ENCODE assay signal across 8 cellular contexts in genomic region chr16:56191807-56192643, GRCh38. TPM values are rescaled to one million over a fixed set of nuclear protein-coding genes. Genes with fewer than 3 reads are reported as not detected.
DNase-seq lines count a peak whose midpoint lies in the region; FAIRE-seq and TF ChIP-seq lines count a peak whose summit lies in the region.

No MANE protein-coding gene starts in this region.

- H3K4me1 Mint-ChIP-seq in mesothelial cell of epicardium, result peaks cover 7% of the 10 kb centered on the region

- peaks cover 83% of the 10 kb centered on the region for H3K27me3 Mint-ChIP-seq in mesothelial cell of epicardium (ENCODE audit: low read depth)

- no peak for TF ChIP-seq POLR2A in GM12891 (IDR thresholded peaks at IDR 0.05; ENCODE audit: low read depth, low read length)

- no peaks in the 10 kb centered on the region for H3K4me1 ChIP-seq in urinary bladder (ENCODE audit: insufficient read depth)

- peak; percentile 65 for DNase-seq in activated effector memory CD4-positive, alpha-beta T cell treated with anti-CD3 and anti-CD28 coated beads, Interleukin-2, amount 50 U/mL, for 16 hours
- no peak for DNase-seq in activated effector memory CD4-positive, alpha-beta T cell treated with Interleukin-2 at 50 U/mL for 16 hours
- DNase-seq in brain microvascular endothelial cell (no peak), mesothelial cell of epicardium (ENCODE audit: low spot score in 2 of 2, unreplicated experiment in 2 of 2) (no peak), GM12891 (ENCODE audit: insufficient read length, low spot score) (no peak), GOT3 (lab: John Stamatoyannopoulos, UW) (no peak)
- DNase-seq in NK-92 treated with Interleukin-12 subunit alpha and Interleukin-12 subunit beta, amount 100 ng/mL, for 24 hours (lab: John Stamatoyannopoulos, UW), result no peak

- no peak for FAIRE-seq in GM12891 (lab: Jason Lieb, UNC)

- no peak overlapping the region for H3K27ac ChIP-seq in brain microvascular endothelial cell
- no peak overlapping the region for H3K27ac ChIP-seq in urinary bladder (ENCODE audit: low read depth)

- no peak overlapping the region for H3K27ac Mint-ChIP-seq in mesothelial cell of epicardium

- peaks cover 63% of the 10 kb centered on the region for H3K27me3 ChIP-seq in brain microvascular endothelial cell (replicated peaks)

- peak overlapping the region; percentile 56 for H3K4me3 Mint-ChIP-seq in mesothelial cell of epicardium

- H3K36me3 ChIP-seq in brain microvascular endothelial cell (replicated peaks) (no peaks in the 10 kb centered on the region), urinary bladder (ENCODE audit: insufficient read depth) (no peaks in the 10 kb centered on the region)

- TF ChIP-seq CTCF in brain microvascular endothelial cell (IDR thresholded peaks at IDR 0.05; ENCODE audit: low read depth, low read length, missing control alignments) (no peak), mesothelial cell of epicardium (IDR thresholded peaks at IDR 0.05; ENCODE audit: unreplicated experiment) (no peak)

- no peaks in the 10 kb centered on the region for H3K9me3 Mint-ChIP-seq in mesothelial cell of epicardium

- H3K4me3 ChIP-seq in brain microvascular endothelial cell (ENCODE audit: low read depth, low read length) (peak overlapping the region; percentile 46), urinary bladder (ENCODE audit: low read depth, low read length) (peak overlapping the region; percentile 80)

- 1% methylated on average over 50 of the region's 50 CpGs for WGBS in urinary bladder

- H3K36me3 Mint-ChIP-seq in mesothelial cell of epicardium, result no peaks in the 10 kb centered on the region

- in situ Hi-C loops in brain microvascular endothelial cell (cut with HindIII; ENCODE audit: low pct_ligation_motif_present, low sequenced_read_pairs), result no loop called here

TF ChIP-seq in GM12891, 5 proteins besides CTCF, POLR2A, EP300 and RAD21:
- no peak for TF ChIP-seq POU2F2 (IDR thresholded peaks at IDR 0.05; ENCODE audit: low read depth, low read length)
- TF ChIP-seq PAX5 (IDR thresholded peaks at IDR 0.05; ENCODE audit: insufficient read depth, low read length, severe bottlenecking), result no peak

RNA-seq across cellular contexts. Expression of gene GNAO1, which starts 0.7 kb away (rescaled TPM):
- total RNA-seq in mesothelial cell of epicardium (2.2 to 3.3 TPM (median 2.8 TPM) in 3 replicates), urinary bladder (4.7 TPM)
- polyA plus RNA-seq in urinary bladder, result 31.1 TPM
- 0.04 TPM for polyA plus RNA-seq in GM12891 (2012; ENCODE audit: low read depth, missing spikeins)
